Comparison of ENCODE assay signal across 20 cellular contexts in genomic region chr11:108754901-108755625, GRCh38.
A peak's percentile ranks its signal among the peaks of the same experiment; 100 is the strongest.
DNase-seq lines count a peak whose midpoint lies in the region; ATAC-seq and TF ChIP-seq lines count a peak whose summit lies in the region.
"Had no signal": no experiment of that assay in that cellular context is flagged by ENCODE, and none has a peak within 500 bp of the region (broad histone marks: within the 10 kb centered on the region; RNA-seq: fewer than 3 reads in every experiment).

No MANE protein-coding gene starts in this region.

- intact Hi-C loops in gastrocnemius medialis (cut with DNase I; ENCODE audit: low total_unique reads) = no loop called here

- H3K4me1 ChIP-seq in gastrocnemius medialis = peaks cover 6 to 25% of the 10 kb centered on the region in 2 donors
- H3K4me1 ChIP-seq: parathyroid adenoma had no signal

- H3K27ac ChIP-seq in gastrocnemius medialis (no peak overlapping the region), brain microvascular endothelial cell (no peak overlapping the region)
- H3K27ac ChIP-seq: parathyroid adenoma had no signal

- no peaks in the 10 kb centered on the region for H3K27me3 Mint-ChIP-seq in WTC11 (ENCODE audit: low read depth)
- H3K27me3 Mint-ChIP-seq: activated CD4-positive, alpha-beta memory T cell treated with anti-CD3 and anti-CD28 coated beads for 36 hours; CD4-positive, CD25-positive, alpha-beta regulatory T cell; stimulated activated naive CD8-positive, alpha-beta T cell treated with anti-CD3 and anti-CD28 coated beads, Interleukin-15, amount 100 ng/mL, for 72 hours had no signal

- H3K4me3 ChIP-seq in gastrocnemius medialis = no peak overlapping the region
- no peak overlapping the region for H3K4me3 ChIP-seq in brain microvascular endothelial cell (ENCODE audit: low read depth, low read length)

- CTCF ChIA-PET in WTC11 (lab: Charles Lee) = interaction anchor here (1.2 to 1.9 kb wide), 3 partner anchors 20 to 57 kb away, joined by 3 to 10 read pairs (median 4); no protein-coding TSS in a partner anchor

- POLR2A ChIA-PET in WTC11 (lab: Charles Lee) = no interaction called here

- DNase-seq in WTC11 (ENCODE audit: low spot score) (no peak), fibroblast of the conjunctiva (ENCODE audit: low read depth) (peak; percentile 60), gastrocnemius medialis (peak; percentile 24 to 43), SK-N-DZ (ENCODE audit: low spot score) (no peak), NCI-H2029 (lab: John Stamatoyannopoulos, UW) (no peak), brain microvascular endothelial cell (no peak), GM13977 (ENCODE audit: low spot score) (no peak)
- DNase-seq: activated CD4-positive, alpha-beta memory T cell treated with anti-CD3 and anti-CD28 coated beads for 36 hours; activated naive CD4-positive, alpha-beta T cell treated with Interleukin-2 at 50 U/mL for 16 hours; CD4-positive, CD25-positive, alpha-beta regulatory T cell; effector CD4-positive, alpha-beta T cell; GDM1; Kasumi-1; mesendoderm; NCI-H226; stimulated activated CD4-positive, alpha-beta T cell treated with anti-CD3 and anti-CD28 coated beads, Interleukin-4, amount 100 ng/mL, for 4 hours; stimulated activated naive CD8-positive, alpha-beta T cell treated with anti-CD3 and anti-CD28 coated beads, Interleukin-15, amount 100 ng/mL, for 72 hours had no signal

- no peak for TF ChIP-seq POLR2A in gastrocnemius medialis (IDR thresholded peaks at IDR 0.05)

- in situ Hi-C loops in gastrocnemius medialis (cut with MboI; ENCODE audit: low sequenced_read_pairs in 4 of 4) (no loop called here), brain microvascular endothelial cell (cut with HindIII; ENCODE audit: low pct_ligation_motif_present, low sequenced_read_pairs) (no loop called here), GM13977 (cut with MboI; ENCODE audit: low pct_unique_long_range_greater_than_20kb, low sequenced_read_pairs, unreplicated experiment) (no loop called here)

- H3K27me3 ChIP-seq in gastrocnemius medialis (no peaks in the 10 kb centered on the region), brain microvascular endothelial cell (replicated peaks) (no peaks in the 10 kb centered on the region)

- H3K36me3 Mint-ChIP-seq in WTC11 = no peaks in the 10 kb centered on the region
- H3K36me3 Mint-ChIP-seq: activated CD4-positive, alpha-beta memory T cell treated with anti-CD3 and anti-CD28 coated beads for 36 hours had no signal

- H3K4me1 Mint-ChIP-seq in WTC11 = peaks cover 33% of the 10 kb centered on the region

- H3K36me3 ChIP-seq in gastrocnemius medialis (no peaks in the 10 kb centered on the region), brain microvascular endothelial cell (replicated peaks) (no peaks in the 10 kb centered on the region)

- no peak for TF ChIP-seq CTCF in WTC11 (IDR thresholded peaks at IDR 0.05)
- no peak for TF ChIP-seq CTCF in gastrocnemius medialis (IDR thresholded peaks at IDR 0.05 in 4 of 5, conservative IDR thresholded peaks at IDR 0.05 in 1 of 5)
- TF ChIP-seq CTCF in brain microvascular endothelial cell (IDR thresholded peaks at IDR 0.05; ENCODE audit: low read depth, low read length, missing control alignments) = no peak
- TF ChIP-seq CTCF in GM13977 (IDR thresholded peaks at IDR 0.05; ENCODE audit: extremely low read depth, insufficient read depth, missing control alignments) = no peak

- ATAC-seq in GM18511 (IDR thresholded peaks at IDR 0.05; ENCODE audit: unreplicated experiment) = peak; percentile 35
- no peak for ATAC-seq in WTC11
- ATAC-seq in gastrocnemius medialis = peak; percentile 72 to 73
- ATAC-seq: stimulated activated naive CD8-positive, alpha-beta T cell treated with anti-CD3 and anti-CD28 coated beads, Interleukin-15, amount 100 ng/mL, for 72 hours had no signal

- H3K27ac Mint-ChIP-seq in WTC11 = peak overlapping the region; percentile 31; the same call in 1 of the 2 replicates
- H3K27ac Mint-ChIP-seq: activated CD4-positive, alpha-beta memory T cell treated with anti-CD3 and anti-CD28 coated beads for 36 hours; T-helper 2 cell treated with Interferon-gamma antibody and Interleukin-4, amounts not matched to agents 5 μg/mL and 100 μg/mL, for 36 hours had no signal

- H3K9me3 ChIP-seq in gastrocnemius medialis = no peaks in the 10 kb centered on the region

- H3K4me3 Mint-ChIP-seq in WTC11 = no peak overlapping the region
- H3K4me3 Mint-ChIP-seq: activated CD4-positive, alpha-beta memory T cell treated with anti-CD3 and anti-CD28 coated beads for 36 hours; CD4-positive, CD25-positive, alpha-beta regulatory T cell; stimulated activated naive CD8-positive, alpha-beta T cell treated with anti-CD3 and anti-CD28 coated beads, Interleukin-15, amount 100 ng/mL, for 72 hours; T-helper 2 cell treated with Interferon-gamma antibody and Interleukin-4, amounts not matched to agents 5 μg/mL and 100 μg/mL, for 36 hours had no signal

- H3K9me3 Mint-ChIP-seq in WTC11 = no peaks in the 10 kb centered on the region
- H3K9me3 Mint-ChIP-seq: activated CD4-positive, alpha-beta memory T cell treated with anti-CD3 and anti-CD28 coated beads for 36 hours; CD4-positive, CD25-positive, alpha-beta regulatory T cell; stimulated activated naive CD8-positive, alpha-beta T cell treated with anti-CD3 and anti-CD28 coated beads, Interleukin-15, amount 100 ng/mL, for 72 hours; T-helper 2 cell treated with Interferon-gamma antibody and Interleukin-4, amounts not matched to agents 5 μg/mL and 100 μg/mL, for 36 hours had no signal

TF ChIP-seq in WTC11, 78 proteins besides CTCF, POLR2A, EP300 and RAD21 (continues in another document):
- no peak for TF ChIP-seq CREM (CRISPR knock-in tag; IDR thresholded peaks at IDR 0.05)
- TF ChIP-seq STAT6 (CRISPR knock-in tag; conservative IDR thresholded peaks at IDR 0.05; ENCODE audit: low read depth) = no peak
- no peak for TF ChIP-seq ATF3 (CRISPR knock-in tag; conservative IDR thresholded peaks at IDR 0.05)
- no peak for TF ChIP-seq USF2 (CRISPR knock-in tag; IDR thresholded peaks at IDR 0.05)
- no peak for TF ChIP-seq ZNF425 (CRISPR knock-in tag; conservative IDR thresholded peaks at IDR 0.05)

Comparison
In these comparisons a context has a peak if more than half of its experiments do, and no peak if none do; other contexts are left out.
1. DNase-seq: peak in fibroblast of the conjunctiva (single experiment) and gastrocnemius medialis (2 of 2); none in WTC11 (single experiment), SK-N-DZ (single experiment), NCI-H2029 (single experiment), brain microvascular endothelial cell (single experiment) and GM13977 (single experiment).